Comparison of ENCODE assay signal across 8 cellular contexts in the genomic region with DNA sequence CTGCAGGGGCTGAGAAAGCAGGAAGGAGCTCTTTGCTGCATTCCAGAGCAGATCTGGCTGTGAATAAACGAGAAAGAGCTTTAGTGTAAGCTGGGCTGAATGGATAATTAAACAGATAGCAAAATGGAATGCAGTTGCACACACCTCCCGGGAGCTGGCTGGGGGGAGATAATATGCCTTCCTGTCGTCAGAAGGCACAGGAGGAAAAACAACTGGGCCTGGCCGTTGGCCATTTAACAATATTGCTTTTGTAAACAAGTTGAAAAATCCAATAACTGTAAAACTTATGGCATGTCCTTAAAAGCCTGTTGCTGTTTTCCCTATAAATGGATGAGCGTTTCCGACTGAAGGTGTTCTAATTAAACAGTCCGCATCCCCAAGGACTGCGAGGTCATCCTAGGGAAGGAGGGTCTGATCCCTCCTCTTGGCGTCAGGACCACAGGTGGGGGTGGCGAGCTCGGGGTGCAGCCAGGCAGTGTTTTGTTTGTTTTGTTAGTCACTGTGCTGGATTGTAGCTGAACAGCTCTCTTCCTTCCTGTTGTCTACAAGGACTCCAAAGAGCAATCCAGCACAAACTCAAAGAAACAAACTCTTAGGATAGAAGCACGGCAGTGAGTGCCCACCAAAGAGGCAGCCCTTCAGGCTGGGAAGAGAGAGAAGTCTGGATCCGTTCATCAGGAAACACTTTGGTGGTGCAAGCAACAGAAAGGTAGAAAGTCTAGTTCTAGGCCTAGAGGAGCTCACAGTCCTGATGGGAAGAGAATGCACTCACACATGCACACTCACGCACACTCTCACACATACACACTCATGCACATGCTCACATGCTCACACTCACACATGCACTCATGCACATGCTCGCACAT.
DNase-seq lines count a peak whose midpoint lies in the region; ATAC-seq and TF ChIP-seq lines count a peak whose summit lies in the region.

No MANE protein-coding gene starts in this region.

- no peak for ATAC-seq in Right ventricle myocardium inferior
- ATAC-seq in HG03460 (IDR thresholded peaks at IDR 0.05; ENCODE audit: unreplicated experiment): no peak

- TF ChIP-seq CTCF in cardiac muscle cell (IDR thresholded peaks at IDR 0.05; ENCODE audit: low read depth, low read length): no peak

- H3K9me3 ChIP-seq in cardiac muscle cell (ENCODE audit: low read depth): no peaks in the 10 kb centered on the region

- DNase-seq in cardiac muscle cell (ENCODE audit: low read depth in 1 of 2, low spot score in 1 of 2) (peak; percentile 6 to 73), Right ventricle myocardium inferior (ENCODE audit: missing footprints) (no peak), astrocyte of the hippocampus (ENCODE audit: low read depth, low spot score) (peak; percentile 80), kidney tubule cell (ENCODE audit: low spot score) (peak; percentile 79), ureter (ENCODE audit: low spot score) (peak; percentile 72), anterior cingulate cortex (lab: John Stamatoyannopoulos, UW) (no peak), NCI-H524 treated with DMSO at 0.1 percent for 48 hours (lab: John Stamatoyannopoulos, UW) (no peak)

- no peak overlapping the region for H3K4me3 ChIP-seq in cardiac muscle cell

- H3K4me1 ChIP-seq in cardiac muscle cell (ENCODE audit: low read depth): peaks cover 5% of the 10 kb centered on the region

- no peaks in the 10 kb centered on the region for H3K36me3 ChIP-seq in cardiac muscle cell

- H3K27ac ChIP-seq in cardiac muscle cell: no peak overlapping the region

- intact Hi-C loops in Right ventricle myocardium inferior (cut with DNase I): no loop called here

- H3K27me3 ChIP-seq in cardiac muscle cell: no peaks in the 10 kb centered on the region

Comparison
In these comparisons a context has a peak if more than half of its experiments do, and no peak if none do; other contexts are left out.
1. DNase-seq: peak in cardiac muscle cell (2 of 2), astrocyte of the hippocampus (single experiment), kidney tubule cell (single experiment) and ureter (single experiment); none in Right ventricle myocardium inferior (single experiment), anterior cingulate cortex (0 of 58) and NCI-H524 treated with DMSO at 0.1 percent for 48 hours (single experiment).